ENCODE assay signal across 30 cellular contexts in the genomic region with DNA sequence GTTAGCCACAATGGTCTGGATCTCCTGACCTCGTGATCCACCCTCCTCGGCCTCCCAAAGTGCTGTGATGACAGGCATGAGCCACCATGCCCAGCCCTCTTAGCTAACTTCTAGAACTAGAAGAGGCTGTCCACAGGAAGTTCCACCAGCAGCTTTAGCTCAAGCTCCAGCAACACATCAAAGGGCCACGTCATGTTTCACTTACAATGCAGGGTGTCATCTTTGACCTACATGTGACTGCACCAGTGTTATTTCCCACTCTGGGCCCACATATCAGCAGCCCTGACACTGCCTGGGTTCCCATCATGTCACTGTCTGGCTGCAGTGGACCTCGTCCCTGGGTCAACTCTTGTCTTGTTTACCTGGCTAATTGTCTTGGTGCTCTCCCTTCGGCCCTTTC.
"Had no signal": no experiment of that assay in that cellular context is flagged by ENCODE, and none has a peak within 500 bp of the region (broad histone marks: within the 10 kb centered on the region; RNA-seq: fewer than 3 reads in every experiment).

No MANE protein-coding gene starts in this region.

- H3K9me3 ChIP-seq: heart left ventricle had no signal

- H3K27ac ChIP-seq: brain microvascular endothelial cell, epithelial cell of prostate, heart left ventricle, WERI-Rb-1 had no signal

- H3K36me3 Mint-ChIP-seq: activated CD4-positive, alpha-beta memory T cell treated with anti-CD3 and anti-CD28 coated beads for 36 hours; activated CD8-positive, alpha-beta memory T cell treated with anti-CD3 and anti-CD28 coated beads, Interleukin-2, amount 10 ng/mL, durations not matched to agents 7 days and 5 days; activated naive CD4-positive, alpha-beta T cell treated with anti-CD3 and anti-CD28 coated beads, Interleukin-2, amount 10 ng/mL, durations not matched to agents 7 days and 5 days; activated naive CD4-positive, alpha-beta T cell treated with anti-CD3 and anti-CD28 coated beads, Interleukin-2, amount 50 U/mL, for 72 hours; activated naive CD8-positive, alpha-beta T cell treated with anti-CD3 and anti-CD28 coated beads, Interleukin-2, amount 10 ng/mL, durations not matched to agents 7 days and 5 days had no signal

- H3K27me3 ChIP-seq: brain microvascular endothelial cell, heart left ventricle had no signal

- H3K4me1 ChIP-seq: heart left ventricle had no signal

- ATAC-seq: activated CD4-positive, CD25-positive, alpha-beta regulatory T cell treated with anti-CD3 and anti-CD28 coated beads, Interleukin-2, amount 50 U/mL, for 24 hours; activated CD8-positive, alpha-beta memory T cell treated with anti-CD3 and anti-CD28 coated beads, Interleukin-2, amount 10 ng/mL, durations not matched to agents 7 days and 5 days; activated CD8-positive, alpha-beta T cell treated with anti-CD3 and anti-CD28 coated beads, Interleukin-2, amount 10 ng/mL, durations not matched to agents 7 days and 5 days; activated naive CD4-positive, alpha-beta T cell treated with anti-CD3 and anti-CD28 coated beads, Interleukin-2, amount 50 U/mL, for 72 hours; heart left ventricle; T-helper 17 cell had no signal

- H3K36me3 ChIP-seq: brain microvascular endothelial cell, heart left ventricle, WERI-Rb-1 had no signal

- DNase-seq: activated B cell treated with CpG ODN at 0.5 μM for 24 hours; activated CD4-positive, alpha-beta memory T cell treated with anti-CD3 and anti-CD28 coated beads for 36 hours; activated CD4-positive, alpha-beta T cell treated with anti-CD3 and anti-CD28 coated beads, Interleukin-2, amount 10 ng/mL, durations not matched to agents 24 days and 14 days; activated CD8-positive, alpha-beta memory T cell treated with anti-CD3 and anti-CD28 coated beads, Interleukin-2, amount 10 ng/mL, durations not matched to agents 7 days and 5 days; activated CD8-positive, alpha-beta memory T cell treated with anti-CD3 and anti-CD28 coated beads, Interleukin-2, amount 50 U/mL, for 4 hours; activated CD8-positive, alpha-beta T cell treated with anti-CD3 and anti-CD28 coated beads, Interleukin-2, amount 10 ng/mL, durations not matched to agents 7 days and 5 days; activated effector memory CD4-positive, alpha-beta T cell treated with anti-CD3 and anti-CD28 coated beads, Interleukin-2, amount 50 U/mL, for 16 hours; activated naive CD4-positive, alpha-beta T cell treated with anti-CD3 and anti-CD28 coated beads, Interleukin-2, amount 10 ng/mL, durations not matched to agents 7 days and 5 days; activated naive CD8-positive, alpha-beta T cell treated with anti-CD3 and anti-CD28 coated beads, Interleukin-2, amount 10 ng/mL, durations not matched to agents 7 days and 5 days; activated T-cell treated with anti-CD3 and anti-CD28 coated beads, Interleukin-2, amount 50 U/mL, for 1 hour; activated T-cell treated with anti-CD3 and anti-CD28 coated beads, Interleukin-2, amount 50 U/mL, for 48 hours; anterior cingulate cortex; brain microvascular endothelial cell; cortex of kidney; dermis blood vessel endothelial cell; effector CD8-positive, alpha-beta T cell; foreskin fibroblast; glutamatergic neuron; heart left ventricle; T-helper 1 cell; T-helper 17 cell; T1000; WERI-Rb-1 had no signal

- H3K4me3 Mint-ChIP-seq: activated B cell treated with CpG ODN at 0.5 μM for 24 hours; activated CD4-positive, alpha-beta memory T cell treated with anti-CD3 and anti-CD28 coated beads for 36 hours; activated CD4-positive, alpha-beta T cell treated with anti-CD3 and anti-CD28 coated beads, Interleukin-2, amount 10 ng/mL, durations not matched to agents 24 days and 14 days; activated CD8-positive, alpha-beta memory T cell treated with anti-CD3 and anti-CD28 coated beads, Interleukin-2, amount 10 ng/mL, durations not matched to agents 7 days and 5 days; activated CD8-positive, alpha-beta T cell treated with anti-CD3 and anti-CD28 coated beads, Interleukin-2, amount 10 ng/mL, durations not matched to agents 7 days and 5 days; activated naive CD4-positive, alpha-beta T cell treated with anti-CD3 and anti-CD28 coated beads, Interleukin-2, amount 10 ng/mL, durations not matched to agents 7 days and 5 days; activated naive CD8-positive, alpha-beta T cell treated with anti-CD3 and anti-CD28 coated beads, Interleukin-2, amount 10 ng/mL, durations not matched to agents 7 days and 5 days; activated T-helper 1 cell treated with anti-CD3 and anti-CD28 coated beads, Interleukin-12 subunit alpha, Interleukin-12 subunit beta, Interleukin-2, Interleukin-4 antibody, amounts not matched to agents 30 ng/mL and 10 ng/mL and 1 ng/mL, durations not matched to agents 14 hours and 24 hours and 36 hours; central memory CD8-positive, alpha-beta T cell; T-helper 17 cell; T-helper 2 cell treated with Interferon-gamma antibody and Interleukin-4, amounts not matched to agents 5 μg/mL and 100 μg/mL, for 36 hours had no signal

- H3K4me3 ChIP-seq: heart left ventricle had no signal

- H3K9me3 Mint-ChIP-seq: activated B cell treated with CpG ODN at 0.5 μM for 24 hours; activated CD4-positive, alpha-beta memory T cell treated with anti-CD3 and anti-CD28 coated beads for 36 hours; activated CD4-positive, alpha-beta T cell treated with anti-CD3 and anti-CD28 coated beads, Interleukin-2, amount 10 ng/mL, durations not matched to agents 24 days and 14 days; activated naive CD4-positive, alpha-beta T cell treated with anti-CD3 and anti-CD28 coated beads, Interleukin-2, amount 10 ng/mL, durations not matched to agents 7 days and 5 days; activated naive CD4-positive, alpha-beta T cell treated with anti-CD3 and anti-CD28 coated beads, Interleukin-2, amount 50 U/mL, for 72 hours; activated naive CD8-positive, alpha-beta T cell treated with anti-CD3 and anti-CD28 coated beads, Interleukin-2, amount 10 ng/mL, durations not matched to agents 7 days and 5 days; activated T-helper 1 cell treated with anti-CD3 and anti-CD28 coated beads, Interleukin-12 subunit alpha, Interleukin-12 subunit beta, Interleukin-2, Interleukin-4 antibody, amounts not matched to agents 30 ng/mL and 10 ng/mL and 1 ng/mL, durations not matched to agents 14 hours and 24 hours and 36 hours; activated T-helper 2 cell treated with anti-CD3 and anti-CD28 coated beads, Interferon-gamma antibody, Interleukin-2, Interleukin-4, amounts not matched to agents 10 μg/mL and 5 μg/mL and 100 μg/mL, durations not matched to agents 14 hours and 24 hours and 36 hours; central memory CD8-positive, alpha-beta T cell; T-helper 2 cell treated with Interferon-gamma antibody and Interleukin-4, amounts not matched to agents 5 μg/mL and 100 μg/mL, for 36 hours had no signal

- H3K27ac Mint-ChIP-seq: activated B cell treated with CpG ODN at 0.5 μM for 24 hours; activated CD4-positive, alpha-beta memory T cell treated with anti-CD3 and anti-CD28 coated beads for 36 hours; activated CD4-positive, alpha-beta T cell treated with anti-CD3 and anti-CD28 coated beads, Interleukin-2, amount 10 ng/mL, durations not matched to agents 24 days and 14 days; activated CD8-positive, alpha-beta memory T cell treated with anti-CD3 and anti-CD28 coated beads, Interleukin-2, amount 10 ng/mL, durations not matched to agents 7 days and 5 days; activated CD8-positive, alpha-beta T cell treated with anti-CD3 and anti-CD28 coated beads, Interleukin-2, amount 10 ng/mL, durations not matched to agents 7 days and 5 days; activated naive CD4-positive, alpha-beta T cell treated with anti-CD3 and anti-CD28 coated beads, Interleukin-2, amount 10 ng/mL, durations not matched to agents 7 days and 5 days; activated naive CD4-positive, alpha-beta T cell treated with anti-CD3 and anti-CD28 coated beads, Interleukin-2, amount 50 U/mL, for 72 hours; activated naive CD8-positive, alpha-beta T cell treated with anti-CD3 and anti-CD28 coated beads, Interleukin-2, amount 10 ng/mL, durations not matched to agents 7 days and 5 days; activated T-helper 1 cell treated with anti-CD3 and anti-CD28 coated beads, Interleukin-12 subunit alpha, Interleukin-12 subunit beta, Interleukin-2, Interleukin-4 antibody, amounts not matched to agents 30 ng/mL and 10 ng/mL and 1 ng/mL, durations not matched to agents 14 hours and 24 hours and 36 hours; activated T-helper 2 cell treated with anti-CD3 and anti-CD28 coated beads, Interferon-gamma antibody, Interleukin-2, Interleukin-4, amounts not matched to agents 10 μg/mL and 5 μg/mL and 100 μg/mL, durations not matched to agents 14 hours and 24 hours and 36 hours; T-helper 17 cell; T-helper 2 cell treated with Interferon-gamma antibody and Interleukin-4, amounts not matched to agents 5 μg/mL and 100 μg/mL, for 36 hours had no signal

- H3K4me1 Mint-ChIP-seq: activated B cell treated with CpG ODN at 0.5 μM for 24 hours; activated CD4-positive, alpha-beta T cell treated with anti-CD3 and anti-CD28 coated beads, Interleukin-2, amount 10 ng/mL, durations not matched to agents 24 days and 14 days; activated CD8-positive, alpha-beta memory T cell treated with anti-CD3 and anti-CD28 coated beads, Interleukin-2, amount 10 ng/mL, durations not matched to agents 7 days and 5 days; activated naive CD4-positive, alpha-beta T cell treated with anti-CD3 and anti-CD28 coated beads, Interleukin-2, amount 10 ng/mL, durations not matched to agents 7 days and 5 days; activated naive CD8-positive, alpha-beta T cell treated with anti-CD3 and anti-CD28 coated beads, Interleukin-2, amount 10 ng/mL, durations not matched to agents 7 days and 5 days; central memory CD8-positive, alpha-beta T cell; T-helper 17 cell had no signal

- H3K27me3 Mint-ChIP-seq: activated CD4-positive, alpha-beta T cell treated with anti-CD3 and anti-CD28 coated beads, Interleukin-2, amount 10 ng/mL, durations not matched to agents 24 days and 14 days; activated CD8-positive, alpha-beta memory T cell treated with anti-CD3 and anti-CD28 coated beads, Interleukin-2, amount 10 ng/mL, durations not matched to agents 7 days and 5 days; activated naive CD4-positive, alpha-beta T cell treated with anti-CD3 and anti-CD28 coated beads, Interleukin-2, amount 10 ng/mL, durations not matched to agents 7 days and 5 days; activated naive CD8-positive, alpha-beta T cell treated with anti-CD3 and anti-CD28 coated beads, Interleukin-2, amount 10 ng/mL, durations not matched to agents 7 days and 5 days had no signal
